15 cellular contexts compared by ENCODE assay signal in the genomic region with DNA sequence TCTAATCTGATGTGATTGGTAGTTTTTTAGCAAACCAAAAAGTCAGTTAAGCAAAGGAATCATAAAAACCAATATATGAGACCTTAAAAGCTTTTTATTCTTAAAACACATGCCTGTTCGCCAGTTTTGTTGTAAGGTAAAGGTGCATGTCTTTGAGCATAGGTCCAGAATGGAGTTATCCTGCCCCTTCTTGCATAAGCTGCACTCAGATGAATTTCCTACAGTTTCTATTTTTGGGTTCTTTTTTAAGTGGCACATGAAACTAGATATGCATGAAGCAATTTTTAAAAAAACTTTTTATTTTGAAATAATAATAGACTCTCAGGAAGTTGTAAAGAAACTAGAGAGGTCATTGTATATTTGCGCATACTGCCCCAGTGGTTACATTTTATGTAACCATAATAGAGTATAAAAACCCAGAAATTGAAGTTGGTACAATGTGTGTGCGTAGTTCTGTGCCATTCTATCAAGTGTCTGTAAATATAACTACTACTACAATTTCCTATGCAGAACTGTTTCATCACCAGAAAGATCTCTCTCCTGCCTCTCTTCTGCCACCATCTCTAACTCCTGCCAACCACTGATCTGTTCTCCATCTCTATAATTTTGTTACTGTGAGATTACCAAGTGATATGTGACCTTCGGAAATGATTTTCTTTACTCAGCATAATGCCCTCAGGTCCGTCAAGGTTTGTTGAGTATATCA. TPM values are rescaled to one million over a fixed set of nuclear protein-coding genes. Genes with fewer than 3 reads are reported as not detected.
"Had no signal": no experiment of that assay in that cellular context is flagged by ENCODE, and none has a peak within 500 bp of the region (broad histone marks: within the 10 kb centered on the region; RNA-seq: fewer than 3 reads in every experiment).

No MANE protein-coding gene starts in this region.

RNA-seq across cellular contexts. Expression of a gene that starts 39.7 kb away (rescaled TPM):
- total RNA-seq: activated B cell treated with CpG ODN at 0.5 μM for 24 hours; activated CD4-positive, alpha-beta memory T cell treated with anti-CD3 and anti-CD28 coated beads for 36 hours; activated CD4-positive, alpha-beta memory T cell treated with anti-CD3 and anti-CD28 coated beads, Interleukin-2, amount 10 ng/mL, durations not matched to agents 7 days and 5 days; activated CD4-positive, alpha-beta T cell treated with anti-CD3 and anti-CD28 coated beads for 36 hours; activated CD4-positive, alpha-beta T cell treated with anti-CD3 and anti-CD28 coated beads, Interleukin-2, amount 10 ng/mL, durations not matched to agents 24 days and 14 days; activated CD4-positive, alpha-beta T cell treated with anti-CD3 and anti-CD28 coated beads, Interleukin-2, amount 10 ng/mL, durations not matched to agents 7 days and 5 days; activated CD8-positive, alpha-beta memory T cell treated with anti-CD3 and anti-CD28 coated beads for 36 hours; activated CD8-positive, alpha-beta memory T cell treated with anti-CD3 and anti-CD28 coated beads, Interleukin-2, amount 10 ng/mL, durations not matched to agents 7 days and 5 days; activated CD8-positive, alpha-beta T cell treated with anti-CD3 and anti-CD28 coated beads for 36 hours; activated CD8-positive, alpha-beta T cell treated with anti-CD3 and anti-CD28 coated beads, Interleukin-2, amount 10 ng/mL, durations not matched to agents 7 days and 5 days; T-cell; T-helper 1 cell treated with Interleukin-12 subunit alpha and Interleukin-12 subunit beta and Interleukin-4 antibody, amounts not matched to agents 30 ng/mL and 1 ng/mL, for 36 hours; T-helper 17 cell; T-helper 2 cell treated with Interferon-gamma antibody and Interleukin-4, amounts not matched to agents 100 ng/mL and 5 ng/mL, for 36 hours; WTC11 had no signal
